In the genomic region with DNA sequence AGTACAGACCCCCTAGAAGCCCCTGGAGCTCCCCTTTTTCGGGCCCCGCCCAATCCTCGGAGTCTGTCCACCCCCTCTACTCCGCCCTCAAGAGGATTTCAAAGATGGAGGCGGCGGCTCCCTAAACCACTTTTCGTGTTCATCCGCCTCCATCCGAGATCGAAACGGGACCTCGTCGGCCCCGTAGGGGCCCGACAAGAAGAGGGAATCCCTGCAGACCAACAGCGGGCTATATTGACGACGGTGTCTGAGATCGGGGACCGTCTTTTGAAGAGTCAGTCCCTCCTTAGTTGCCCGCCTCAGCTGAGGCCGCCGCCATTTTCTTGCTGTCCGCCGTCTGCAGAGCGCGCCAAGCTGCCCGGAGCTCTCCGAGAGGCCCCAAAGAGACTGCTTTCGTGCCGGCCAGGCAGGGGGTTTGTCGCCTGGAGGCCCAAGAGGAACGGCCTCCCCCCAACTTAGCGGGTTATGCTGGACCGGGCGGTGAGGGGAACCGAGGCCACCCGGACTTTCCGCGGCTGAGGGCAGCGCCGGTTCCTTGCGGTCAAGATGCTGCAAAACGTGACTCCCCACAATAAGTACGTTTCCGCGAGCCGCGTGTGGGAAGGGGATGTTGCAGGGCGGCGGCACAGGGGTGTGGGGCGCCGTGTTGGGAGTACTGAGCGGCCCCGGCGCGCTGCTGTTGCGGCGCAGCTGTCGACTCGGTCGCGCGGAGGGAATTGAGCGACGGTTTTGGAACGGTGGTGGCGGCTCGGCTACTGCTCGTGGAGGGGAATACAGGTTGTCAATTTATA, we compare ENCODE assay signal across 9 cellular contexts. TPM values are rescaled to one million over a fixed set of nuclear protein-coding genes. Genes with fewer than 3 reads are reported as not detected.
DNase-seq lines count a peak whose midpoint lies in the region; ATAC-seq and TF ChIP-seq lines count a peak whose summit lies in the region.
"Had no signal": no experiment of that assay in that cellular context is flagged by ENCODE, and none has a peak within 500 bp of the region (broad histone marks: within the 10 kb centered on the region; RNA-seq: fewer than 3 reads in every experiment).

No MANE protein-coding gene starts in this region.

- peaks cover 100% of the 10 kb centered on the region for H3K36me3 Mint-ChIP-seq in dendritic cell treated with granulocyte-macrophage colony-stimulating factor and Interleukin-4, amounts not matched to agents 40 ng/mL and 50 ng/mL, for 4 days (ENCODE audit: low read depth)

- H3K36me3 ChIP-seq in mesendoderm (ENCODE audit: control insufficient read depth, insufficient read depth, low read length) (peaks cover 36% of the 10 kb centered on the region), stomach (peaks cover 45 to 54% (median 50%) of the 10 kb centered on the region in 4 donors)

- H3K27ac ChIP-seq in mesendoderm (ENCODE audit: low read depth, low read length): peak overlapping the region; percentile 53
- H3K27ac ChIP-seq in stomach: peak overlapping the region; percentile 93 to 100 (median 99)

- peak overlapping the region; percentile 97 for H3K4me3 Mint-ChIP-seq in dendritic cell treated with granulocyte-macrophage colony-stimulating factor and Interleukin-4, amounts not matched to agents 40 ng/mL and 50 ng/mL, for 4 days

- intact Hi-C loops in dendritic cell treated with granulocyte-macrophage colony-stimulating factor and Interleukin-4, amounts not matched to agents 40 ng/mL and 50 ng/mL, for 4 days (cut with micrococcal nuclease): loop anchor here (2.0 to 5.0 kb wide), 3 partner anchors 20 to 130 kb away; partner anchors contain the start of genes HLA-DMA and PSMB8
- intact Hi-C loops in stomach (cut with DNase I; ENCODE audit: low total_unique reads): no loop called here

- TF ChIP-seq EP300 in stomach (IDR thresholded peaks at IDR 0.05): no peak

- no peak overlapping the region for H2BK120ac ChIP-seq in mesendoderm (ENCODE audit: low read depth, low read length)

- H3K4me1 ChIP-seq in mesendoderm (ENCODE audit: control insufficient read depth, low read depth, low read length) (no peaks in the 10 kb centered on the region), stomach (peaks cover 34 to 37% (median 35%) of the 10 kb centered on the region in 4 donors)

- peaks cover 68% of the 10 kb centered on the region for H3K79me2 ChIP-seq in mesendoderm (ENCODE audit: control insufficient read depth, insufficient read depth, low read length)

- no peak overlapping the region for H2AK5ac ChIP-seq in mesendoderm (ENCODE audit: low read length)

- H3K23ac ChIP-seq in mesendoderm (ENCODE audit: low read length): peak overlapping the region; percentile 68

- peaks cover 13% of the 10 kb centered on the region for H3K79me1 ChIP-seq in mesendoderm (ENCODE audit: low read length)

- no peak overlapping the region for H4K8ac ChIP-seq in mesendoderm (ENCODE audit: low read depth, low read length)

- no peaks in the 10 kb centered on the region for H3K27me3 ChIP-seq in mesendoderm (ENCODE audit: insufficient read depth, low read length, poor library complexity)
- no peaks in the 10 kb centered on the region for H3K27me3 ChIP-seq in stomach

- no peak overlapping the region for H3K4ac ChIP-seq in mesendoderm (ENCODE audit: low read depth, low read length)

- H3K27me3 Mint-ChIP-seq in dendritic cell treated with granulocyte-macrophage colony-stimulating factor and Interleukin-4, amounts not matched to agents 40 ng/mL and 50 ng/mL, for 4 days: no peaks in the 10 kb centered on the region

- H3K27ac Mint-ChIP-seq in dendritic cell treated with granulocyte-macrophage colony-stimulating factor and Interleukin-4, amounts not matched to agents 40 ng/mL and 50 ng/mL, for 4 days: peak overlapping the region; percentile 100

- peak overlapping the region; percentile 95 for H3K9ac ChIP-seq in mesendoderm (ENCODE audit: low read length)

- peak; percentile 49 for DNase-seq in COLO668 (lab: John Stamatoyannopoulos, UW; ENCODE audit: unreplicated experiment)
- DNase-seq in T-helper 9 cell: peak; percentile 46
- DNase-seq in mesendoderm: no peak
- no peak for DNase-seq in stomach
- no peak for DNase-seq in D341Med (ENCODE audit: low spot score)

- H3K18ac ChIP-seq in mesendoderm (ENCODE audit: low read length): peak overlapping the region; percentile 1

- H3K9me3 Mint-ChIP-seq in dendritic cell treated with granulocyte-macrophage colony-stimulating factor and Interleukin-4, amounts not matched to agents 40 ng/mL and 50 ng/mL, for 4 days: no peaks in the 10 kb centered on the region

- TF ChIP-seq CTCF in stomach (IDR thresholded peaks at IDR 0.05): no peak

- no peak overlapping the region for H4K5ac ChIP-seq in mesendoderm (ENCODE audit: low read length)

- peak overlapping the region; percentile 83 for H3K4me2 ChIP-seq in mesendoderm (ENCODE audit: low read length)

- H3K56ac ChIP-seq in mesendoderm (ENCODE audit: low read length): peak overlapping the region; percentile 97

- no CpG with 5 or more reads among the region's 70 CpGs for WGBS in mesendoderm (ENCODE audit: extremely low coverage, insufficient coverage, low lambda C conversion rate)
- 0 to 1% (median 0%) methylated on average over 38 to 70 of the region's 70 CpGs for WGBS in stomach, 5 donors

- TF ChIP-seq POLR2A in stomach (IDR thresholded peaks at IDR 0.05): no peak

- peak overlapping the region; percentile 8 for H2BK5ac ChIP-seq in mesendoderm (ENCODE audit: low read length)

- no peak overlapping the region for H2BK15ac ChIP-seq in mesendoderm (replicated peaks; ENCODE audit: low read depth)

- H3K4me3 ChIP-seq in mesendoderm (ENCODE audit: low read length) (peak overlapping the region; percentile 99), stomach (peak overlapping the region; percentile 79 to 99 (median 94))

- H3K9me3 ChIP-seq in stomach: no peaks in the 10 kb centered on the region

- peaks cover 40% of the 10 kb centered on the region for H3K4me1 Mint-ChIP-seq in dendritic cell treated with granulocyte-macrophage colony-stimulating factor and Interleukin-4, amounts not matched to agents 40 ng/mL and 50 ng/mL, for 4 days (ENCODE audit: low read depth)

- ATAC-seq in HG03045 (IDR thresholded peaks at IDR 0.05; ENCODE audit: unreplicated experiment) (peak; percentile 2), HG02759 (IDR thresholded peaks at IDR 0.05; ENCODE audit: unreplicated experiment) (no peak)

RNA-seq across cellular contexts. Expression of gene BRD2, which starts 4.2 kb away (rescaled TPM):
- 162 TPM for polyA plus RNA-seq in mesendoderm (2013, experiment 1 of 2)
- polyA plus RNA-seq in mesendoderm (2013, experiment 2 of 2): 162 TPM
- 100 to 1,000 TPM; 111 to 538 (median 190) TPM for total RNA-seq in stomach
- 10 to 100 TPM; 70.7 to 78.7 (median 74.4) TPM for polyA plus RNA-seq in stomach

RNA-seq across cellular contexts. Expression of gene HLA-DMA, which starts 19.7 kb away (rescaled TPM):
- polyA plus RNA-seq in mesendoderm (2013, experiment 1 of 2): 10.8 TPM
- 9.8 TPM for polyA plus RNA-seq in mesendoderm (2013, experiment 2 of 2)
- total RNA-seq in stomach: 100 to 1,000 TPM in 1 of 5 donors, 10 to 100 TPM in 2, 1 to 10 TPM in 1, under 1 TPM in 1; 0.87 to 129 (median 34.4) TPM
- polyA plus RNA-seq in stomach: 10 to 100 TPM; 15.1 to 93.2 (median 30.0) TPM

RNA-seq across cellular contexts. Expression of gene HLA-DMB, which starts 31.7 kb away (rescaled TPM):
- polyA plus RNA-seq in mesendoderm (2013, experiment 1 of 2): 1.4 TPM
- polyA plus RNA-seq in mesendoderm (2013, experiment 2 of 2): 1.1 TPM
- 10 to 100 TPM in 2 of 5 donors, 1 to 10 TPM in 2, not detected in 1; 7.6 to 27.1 (median 13.4) TPM for total RNA-seq in stomach
- 10 to 100 TPM in 2 of 3 donors, 1 to 10 TPM in 1; 8.1 to 25.3 (median 11.8) TPM for polyA plus RNA-seq in stomach
- total RNA-seq: LHCN-M2 had no signal

RNA-seq across cellular contexts. Expression of gene HLA-DOA, which starts 36.8 kb away (rescaled TPM):
- 10.2 TPM for polyA plus RNA-seq in mesendoderm (2013, experiment 1 of 2)
- polyA plus RNA-seq in mesendoderm (2013, experiment 2 of 2): 9.5 TPM
- 1 to 10 TPM in 2 of 5 donors, under 1 TPM in 2, not detected in 1; 0.45 to 3.9 (median 1.9) TPM for total RNA-seq in stomach
- polyA plus RNA-seq in stomach: 1 to 10 TPM in 1 of 3 donors, under 1 TPM in 2; 0.62 to 2.1 (median 0.92) TPM

Comparison
In these comparisons a context has a peak if more than half of its experiments do, and no peak if none do; other contexts are left out.
1. DNase-seq: peak in COLO668 (single experiment) and T-helper 9 cell (single experiment); none in mesendoderm (single experiment), stomach (single experiment) and D341Med (single experiment).